Comparison of ENCODE assay signal across 1 cellular context in the genomic region with DNA sequence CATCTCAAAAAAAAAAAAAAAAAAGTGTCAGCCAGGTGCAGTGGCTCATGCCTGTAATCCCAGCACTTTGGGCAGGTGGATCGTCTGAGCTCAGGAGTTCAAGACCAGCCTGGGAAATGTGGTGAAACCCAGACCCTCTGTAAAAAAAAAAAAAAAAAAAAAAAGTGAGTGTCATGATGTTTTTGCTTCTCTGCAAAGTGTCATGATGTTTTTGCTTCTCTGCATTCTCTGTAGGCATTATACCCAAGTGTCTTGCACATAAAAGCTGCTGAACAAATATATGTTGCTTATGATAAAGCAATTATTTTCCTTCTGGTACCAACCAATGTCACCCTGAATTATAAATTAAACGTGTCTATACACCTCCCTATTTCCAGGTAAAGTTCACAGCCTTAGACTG.
TF ChIP-seq lines count a peak whose summit lies in the region.

No MANE protein-coding gene starts in this region.

TF ChIP-seq in HepG2, 621 proteins besides CTCF, POLR2A, EP300 and RAD21:
- TF ChIP-seq HOMEZ (CRISPR knock-in tag; IDR thresholded peaks at IDR 0.05; ENCODE audit: low read depth) (no peak), ZNF362 (CRISPR knock-in tag; IDR thresholded peaks at IDR 0.05; ENCODE audit: borderline replicate concordance) (0 out of 2 replicates have a peak, but pooled peaks have one; percentile 13)
